ENCODE assay signal across 17 cellular contexts in genomic region chr16:85300451-85300968, GRCh38.
"Had no signal": no experiment of that assay in that cellular context is flagged by ENCODE, and none has a peak within 500 bp of the region (broad histone marks: within the 10 kb centered on the region; RNA-seq: fewer than 3 reads in every experiment).

No MANE protein-coding gene starts in this region.

- FAIRE-seq: endometrium had no signal

- DNase-seq: activated CD4-positive, alpha-beta T cell treated with anti-CD3 and anti-CD28 coated beads, Interleukin-2, amount 10 ng/mL, durations not matched to agents 7 days and 5 days; activated CD4-positive, CD25-positive, alpha-beta regulatory T cell; activated naive CD4-positive, alpha-beta T cell treated with anti-CD3 and anti-CD28 coated beads for 36 hours; activated T-cell treated with anti-CD3 and anti-CD28 coated beads for 4 hours; brain microvascular endothelial cell; immature natural killer cell; naive thymus-derived CD4-positive, alpha-beta T cell; nucleus accumbens; psoas muscle; stimulated activated CD4-positive, alpha-beta T cell treated with anti-CD3 and anti-CD28 coated beads, Interleukin-4, amount 100 ng/mL, for 1 hour; stimulated activated CD8-positive, alpha-beta memory T cell treated with anti-CD3 and anti-CD28 coated beads, Interleukin-4, amount 100 ng/mL, for 48 hours; stimulated activated naive CD8-positive, alpha-beta T cell treated with anti-CD3 and anti-CD28 coated beads, Interleukin-15, amount 100 ng/mL, for 72 hours; testis had no signal

- H3K36me3 ChIP-seq: brain microvascular endothelial cell, esophagus muscularis mucosa had no signal

- H3K27me3 ChIP-seq: brain microvascular endothelial cell, esophagus muscularis mucosa, testis had no signal

- H3K27ac ChIP-seq: brain microvascular endothelial cell, esophagus muscularis mucosa, psoas muscle, testis had no signal

- H3K4me3 ChIP-seq: esophagus muscularis mucosa, lung, psoas muscle, testis had no signal

- H3K9me3 ChIP-seq: esophagus muscularis mucosa, psoas muscle, testis had no signal

- ATAC-seq: activated T-helper 17 cell treated with anti-CD3 and anti-CD28 coated beads, Interleukin-2, amount 50 U/mL, for 72 hours; naive thymus-derived CD4-positive, alpha-beta T cell; psoas muscle; stimulated activated naive CD8-positive, alpha-beta T cell treated with anti-CD3 and anti-CD28 coated beads, Interleukin-15, amount 100 ng/mL, for 72 hours had no signal
